Comparison of ENCODE assay signal across 1 cellular context in genomic region chr20:32285621-32286334, GRCh38.
TF ChIP-seq lines count a peak whose summit lies in the region.

No MANE protein-coding gene starts in this region.

TF ChIP-seq in K562, 482 proteins besides CTCF, POLR2A, EP300 and RAD21 (continued from another document and continues in another):
- TF ChIP-seq ZNF318 (IDR thresholded peaks at IDR 0.05; ENCODE audit: borderline replicate concordance in 1 of 2, low read depth in 1 of 2) (peak; percentile 76 to 90; a peak in 3 of 4 replicates), TEAD1 (CRISPR knock-in tag; IDR thresholded peaks at IDR 0.05) (peak in 1 of 2 experiments; percentile 68; a peak in 1 of 4 replicates), ZNF253 (CRISPR knock-in tag; conservative IDR thresholded peaks at IDR 0.05) (no peak), MAZ (CRISPR knock-in tag; conservative IDR thresholded peaks at IDR 0.05 in 1 of 2, IDR thresholded peaks at IDR 0.05 in 1 of 2) (peak in 1 of 2 experiments; percentile 67; a peak in 1 of 4 replicates), JUNB (CRISPR knock-in tag; conservative IDR thresholded peaks at IDR 0.05) (no peak), ZNF518B (CRISPR knock-in tag; IDR thresholded peaks at IDR 0.05) (no peak), ZKSCAN1 (IDR thresholded peaks at IDR 0.05; ENCODE audit: low read depth, low read length) (no peak), ZNF655 (CRISPR knock-in tag; IDR thresholded peaks at IDR 0.05) (no peak), FOXA1 (IDR thresholded peaks at IDR 0.05; ENCODE audit: borderline replicate concordance) (no peak), KAT2B (IDR thresholded peaks at IDR 0.05; ENCODE audit: low read depth, low read length) (no peak), THRB (CRISPR knock-in tag; conservative IDR thresholded peaks at IDR 0.05) (no peak), PPARD (CRISPR knock-in tag; IDR thresholded peaks at IDR 0.05) (no peak), BRF2 (IDR thresholded peaks at IDR 0.05; ENCODE audit: borderline replicate concordance, insufficient read depth, insufficient read length) (no peak), TAF1 (IDR thresholded peaks at IDR 0.05; ENCODE audit: control insufficient read depth, extremely low read depth, insufficient read depth, low read length, severe bottlenecking) (no peak), GMEB1 (CRISPR knock-in tag; IDR thresholded peaks at IDR 0.05) (no peak), E2F1 (CRISPR knock-in tag; IDR thresholded peaks at IDR 0.05) (no peak), ADNP (tag; IDR thresholded peaks at IDR 0.05) (peak; percentile 69), GTF2E2 (tag; IDR thresholded peaks at IDR 0.05) (no peak), PHF21A (IDR thresholded peaks at IDR 0.05; ENCODE audit: borderline replicate concordance, low read depth) (peak; percentile 61; the same call in 1 of the 2 replicates), ZNF197 (CRISPR knock-in tag; IDR thresholded peaks at IDR 0.05; ENCODE audit: low read depth) (peak; percentile 88), ETV1 (tag; conservative IDR thresholded peaks at IDR 0.05; ENCODE audit: low read depth) (no peak; the same call in 1 of the 2 replicates), ZNF431 (CRISPR knock-in tag; IDR thresholded peaks at IDR 0.05) (no peak), FOXK2 (conservative IDR thresholded peaks at IDR 0.05 in 1 of 2, IDR thresholded peaks at IDR 0.05 in 1 of 2; ENCODE audit: low read depth in 2 of 2) (0 out of 4 replicates have a peak, but pooled peaks of 1 of the 2 experiments have one; percentile 16), ZNF277 (CRISPR knock-in tag; IDR thresholded peaks at IDR 0.05; ENCODE audit: borderline replicate concordance) (no peak), ZNF584 (CRISPR knock-in tag; IDR thresholded peaks at IDR 0.05; ENCODE audit: low read depth) (peak; percentile 85; the same call in 1 of the 2 replicates), CGGBP1 (CRISPR knock-in tag; IDR thresholded peaks at IDR 0.05) (no peak), TFE3 (CRISPR knock-in tag; IDR thresholded peaks at IDR 0.05) (no peak), FOXP4 (CRISPR knock-in tag; IDR thresholded peaks at IDR 0.05; ENCODE audit: borderline replicate concordance) (no peak)
